Comparison of ENCODE assay signal across 9 cellular contexts in the genomic region with DNA sequence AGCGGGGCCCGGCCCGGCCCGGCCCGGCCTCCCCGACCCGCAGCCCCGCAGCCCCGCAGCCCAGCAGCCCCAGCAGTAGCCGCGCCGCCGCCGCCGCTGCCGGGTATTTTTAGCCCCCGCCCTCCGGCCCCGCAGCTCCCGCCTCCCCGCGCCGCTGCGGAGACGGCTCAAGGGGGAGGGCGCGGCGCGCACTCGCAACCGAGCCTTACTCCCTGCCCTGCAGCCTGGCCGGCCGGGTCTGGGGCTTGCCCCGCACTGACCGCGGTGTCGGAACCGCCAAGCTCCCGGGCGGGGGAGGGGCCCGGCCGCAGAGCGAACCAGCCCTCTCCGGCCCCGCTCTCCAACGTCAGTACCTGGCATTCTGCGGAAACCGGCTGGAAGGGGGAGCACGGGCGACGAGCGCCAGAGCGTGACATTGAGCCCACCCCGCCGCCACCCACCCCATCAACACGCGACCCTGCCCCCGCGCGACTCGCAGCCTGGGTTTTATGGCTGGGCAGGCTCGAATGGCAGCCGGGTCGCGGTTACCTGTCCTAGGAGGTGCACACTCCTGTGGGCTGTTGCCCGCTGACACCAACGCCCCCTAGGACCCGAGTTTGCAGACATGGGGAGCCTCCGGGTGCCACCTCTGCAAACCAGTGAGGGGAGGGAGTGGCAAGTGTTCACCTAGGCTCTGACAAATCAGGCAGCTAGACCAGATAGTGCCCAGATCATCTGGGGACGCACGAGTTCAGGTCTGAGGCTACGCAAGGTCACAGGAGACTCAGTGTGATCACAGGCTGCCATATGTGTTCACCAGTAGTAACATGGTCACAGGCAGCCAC. TPM values are rescaled to one million over a fixed set of nuclear protein-coding genes. Genes with fewer than 3 reads are reported as not detected.
DNase-seq lines count a peak whose midpoint lies in the region; ATAC-seq, FAIRE-seq and TF ChIP-seq lines count a peak whose summit lies in the region.
"Had no signal": no experiment of that assay in that cellular context is flagged by ENCODE, and none has a peak within 500 bp of the region (broad histone marks: within the 10 kb centered on the region; RNA-seq: fewer than 3 reads in every experiment).

A gene with protein sequence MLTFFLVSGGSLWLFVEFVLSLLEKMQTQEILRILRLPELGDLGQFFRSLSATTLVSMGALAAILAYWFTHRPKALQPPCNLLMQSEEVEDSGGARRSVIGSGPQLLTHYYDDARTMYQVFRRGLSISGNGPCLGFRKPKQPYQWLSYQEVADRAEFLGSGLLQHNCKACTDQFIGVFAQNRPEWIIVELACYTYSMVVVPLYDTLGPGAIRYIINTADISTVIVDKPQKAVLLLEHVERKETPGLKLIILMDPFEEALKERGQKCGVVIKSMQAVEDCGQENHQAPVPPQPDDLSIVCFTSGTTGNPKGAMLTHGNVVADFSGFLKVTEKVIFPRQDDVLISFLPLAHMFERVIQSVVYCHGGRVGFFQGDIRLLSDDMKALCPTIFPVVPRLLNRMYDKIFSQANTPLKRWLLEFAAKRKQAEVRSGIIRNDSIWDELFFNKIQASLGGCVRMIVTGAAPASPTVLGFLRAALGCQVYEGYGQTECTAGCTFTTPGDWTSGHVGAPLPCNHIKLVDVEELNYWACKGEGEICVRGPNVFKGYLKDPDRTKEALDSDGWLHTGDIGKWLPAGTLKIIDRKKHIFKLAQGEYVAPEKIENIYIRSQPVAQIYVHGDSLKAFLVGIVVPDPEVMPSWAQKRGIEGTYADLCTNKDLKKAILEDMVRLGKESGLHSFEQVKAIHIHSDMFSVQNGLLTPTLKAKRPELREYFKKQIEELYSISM (minus strand): TSS at position 98 of the 824 bp plus-strand sequence. CDS start 105 bp downstream, outside the sequence.

- CTCF ChIA-PET in naive thymus-derived CD4-positive, alpha-beta T cell (lab: Charles Lee) = interaction anchor here (7.2 kb wide), 1 partner anchor 422 kb away, joined by 220 read pairs; no protein-coding TSS in a partner anchor

- peaks cover 35% of the 10 kb centered on the region for H3K4me1 Mint-ChIP-seq in activated T-cell treated with anti-CD3 and anti-CD28 coated beads, Interleukin-2, amount 50 U/mL, for 4 hours (ENCODE audit: low read depth)
- H3K4me1 Mint-ChIP-seq in naive thymus-derived CD4-positive, alpha-beta T cell = peaks cover 17 to 42% (median 22%) of the 10 kb centered on the region in 7 donors

- ATAC-seq in activated T-cell treated with anti-CD3 and anti-CD28 coated beads, Interleukin-2, amount 50 U/mL, for 4 hours = peak; percentile 72 to 74
- ATAC-seq in naive thymus-derived CD4-positive, alpha-beta T cell = peak; percentile 73
- no peak for ATAC-seq in HG03108 (IDR thresholded peaks at IDR 0.05; ENCODE audit: unreplicated experiment)

- DNase-seq in activated T-cell treated with anti-CD3 and anti-CD28 coated beads, Interleukin-2, amount 50 U/mL, for 4 hours = peak; percentile 24
- no peak for DNase-seq in esophagus muscularis mucosa (ENCODE audit: extremely low spot score)
- peak in 8 of 9 donors; percentile 31 to 64 (median 34) for DNase-seq in naive thymus-derived CD4-positive, alpha-beta T cell
- DNase-seq in urothelium cell line (ENCODE audit: low spot score) = peak; percentile 38
- DNase-seq in NCI-H1048 (lab: John Stamatoyannopoulos, UW) = no peak

- POLR2A ChIA-PET in naive thymus-derived CD4-positive, alpha-beta T cell (lab: Charles Lee) = interaction anchor here (1.3 kb wide), 2 partner anchors 9 to 423 kb away, joined by 3 to 4 read pairs; no protein-coding TSS in a partner anchor

- no peaks in the 10 kb centered on the region for H3K9me3 Mint-ChIP-seq in activated T-cell treated with anti-CD3 and anti-CD28 coated beads, Interleukin-2, amount 50 U/mL, for 4 hours
- H3K9me3 Mint-ChIP-seq in naive thymus-derived CD4-positive, alpha-beta T cell = peaks cover 0 to 2% (median 0%) of the 10 kb centered on the region in 11 donors

- peak within 1 kb of the TSS; percentile 50 for H2AFZ ChIP-seq in ACC112 (ENCODE audit: low read length, unreplicated experiment)

- intact Hi-C loops in esophagus muscularis mucosa (cut with DNase I) = no loop called here
- intact Hi-C loops in naive thymus-derived CD4-positive, alpha-beta T cell (cut with micrococcal nuclease) = no loop called here

- 67% methylated on average over 3 of the region's 72 CpGs for WGBS in esophagus muscularis mucosa

- H3K36me3 ChIP-seq in ACC112 (ENCODE audit: insufficient read depth, low read length) (no peaks in the 10 kb centered on the region), HUES48 (ENCODE audit: control insufficient read depth, insufficient read depth, low read length) (no peaks in the 10 kb centered on the region), esophagus muscularis mucosa (no peaks in the 10 kb centered on the region)
- no peaks in the 10 kb centered on the region for H3K36me3 ChIP-seq in naive thymus-derived CD4-positive, alpha-beta T cell (ENCODE audit: control insufficient read depth in 2 of 3, insufficient read depth in 3 of 3, low read length in 3 of 3)

- H3K36me3 Mint-ChIP-seq in activated T-cell treated with anti-CD3 and anti-CD28 coated beads, Interleukin-2, amount 50 U/mL, for 4 hours (ENCODE audit: insufficient read depth) = no peaks in the 10 kb centered on the region
- H3K36me3 Mint-ChIP-seq in naive thymus-derived CD4-positive, alpha-beta T cell = peaks cover 0 to 3% (median 0%) of the 10 kb centered on the region in 5 donors

- FAIRE-seq in urothelium cell line (lab: Jason Lieb, UNC) = no peak
- FAIRE-seq: GM18507 had no signal

- no peaks in the 10 kb centered on the region for H3K79me2 ChIP-seq in ACC112 (ENCODE audit: control insufficient read depth, insufficient read depth, low read length, unreplicated experiment)

- TF ChIP-seq POLR2A in esophagus muscularis mucosa (IDR thresholded peaks at IDR 0.05; ENCODE audit: low read depth) = no peak

- H3K27ac Mint-ChIP-seq in naive thymus-derived CD4-positive, alpha-beta T cell = peak within 1 kb of the TSS in 6 of 9 donors; percentile 4 to 51 (median 20)

- H3K4me3 ChIP-seq in ACC112 (ENCODE audit: low read depth, low read length) (peak within 1 kb of the TSS; percentile 69), HUES48 (ENCODE audit: low read depth, low read length) (peak within 1 kb of the TSS; percentile 71), esophagus muscularis mucosa (peak within 1 kb of the TSS; percentile 65 to 72 (median 68))
- H3K4me3 ChIP-seq in naive thymus-derived CD4-positive, alpha-beta T cell (ENCODE audit: low read length) = peak within 1 kb of the TSS; percentile 49

- no peak within 1 kb of the TSS for H3K27ac ChIP-seq in ACC112 (ENCODE audit: low read depth, low read length)
- no peak within 1 kb of the TSS for H3K27ac ChIP-seq in HUES48 (ENCODE audit: low read depth, low read length)
- H3K27ac ChIP-seq in esophagus muscularis mucosa (replicated peaks in 1 of 4) = no peak within 1 kb of the TSS
- H3K27ac ChIP-seq in naive thymus-derived CD4-positive, alpha-beta T cell (ENCODE audit: low read depth, low read length) = no peak within 1 kb of the TSS

- no peaks in the 10 kb centered on the region for H3K9me3 ChIP-seq in HUES48 (ENCODE audit: control insufficient read depth, insufficient read depth, low read length)
- H3K9me3 ChIP-seq in esophagus muscularis mucosa = no peaks in the 10 kb centered on the region
- no peaks in the 10 kb centered on the region for H3K9me3 ChIP-seq in naive thymus-derived CD4-positive, alpha-beta T cell (ENCODE audit: control insufficient read depth in 2 of 3, low read length in 3 of 3)

- TF ChIP-seq EP300 in esophagus muscularis mucosa (IDR thresholded peaks at IDR 0.05) = no peak

- TF ChIP-seq CTCF in esophagus muscularis mucosa (IDR thresholded peaks at IDR 0.05) = no peak

- H3K27me3 Mint-ChIP-seq in activated T-cell treated with anti-CD3 and anti-CD28 coated beads, Interleukin-2, amount 50 U/mL, for 4 hours (ENCODE audit: low read depth) = peaks cover 27% of the 10 kb centered on the region
- peaks cover 6 to 81% (median 20%) of the 10 kb centered on the region in 5 donors for H3K27me3 Mint-ChIP-seq in naive thymus-derived CD4-positive, alpha-beta T cell

- H3K4me3 Mint-ChIP-seq in activated T-cell treated with anti-CD3 and anti-CD28 coated beads, Interleukin-2, amount 50 U/mL, for 4 hours = peak within 1 kb of the TSS; percentile 78
- H3K4me3 Mint-ChIP-seq in naive thymus-derived CD4-positive, alpha-beta T cell = peak within 1 kb of the TSS; percentile 66 to 87 (median 79)

- no peaks in the 10 kb centered on the region for H3K4me1 ChIP-seq in ACC112 (ENCODE audit: control insufficient read depth, insufficient read depth, low read length, unreplicated experiment)
- H3K4me1 ChIP-seq in HUES48 (ENCODE audit: control insufficient read depth, insufficient read depth, low read length) = peaks cover 8% of the 10 kb centered on the region
- peaks cover 13 to 31% (median 23%) of the 10 kb centered on the region in 4 donors for H3K4me1 ChIP-seq in esophagus muscularis mucosa
- peaks cover 0 to 7% of the 10 kb centered on the region in 2 donors for H3K4me1 ChIP-seq in naive thymus-derived CD4-positive, alpha-beta T cell (ENCODE audit: control insufficient read depth in 2 of 2, insufficient read depth in 2 of 2, low read length in 2 of 2)

- no peak within 1 kb of the TSS for H3K9ac ChIP-seq in HUES48 (ENCODE audit: low read depth, low read length)

- H3K27me3 ChIP-seq in ACC112 (ENCODE audit: insufficient read depth, low read length) = peaks cover 80% of the 10 kb centered on the region
- peaks cover 35% of the 10 kb centered on the region for H3K27me3 ChIP-seq in HUES48 (ENCODE audit: control insufficient read depth, insufficient read depth, low read length)
- peaks cover 0 to 25% (median 0%) of the 10 kb centered on the region in 4 donors for H3K27me3 ChIP-seq in esophagus muscularis mucosa
- no peaks in the 10 kb centered on the region for H3K27me3 ChIP-seq in naive thymus-derived CD4-positive, alpha-beta T cell (ENCODE audit: control insufficient read depth in 2 of 2, insufficient read depth in 2 of 2, low read length in 2 of 2)

RNA-seq across cellular contexts. Expression of the gene that starts here (rescaled TPM):
- 10 to 100 TPM; 25.0 to 38.0 (median 27.1) TPM for total RNA-seq in activated T-cell treated with anti-CD3 and anti-CD28 coated beads, Interleukin-2, amount 50 U/mL, for 4 hours
- 1 to 10 TPM; 1.6 to 2.6 (median 1.9) TPM for total RNA-seq in esophagus muscularis mucosa
- total RNA-seq in naive thymus-derived CD4-positive, alpha-beta T cell = 10 to 100 TPM; 21.0 to 42.8 (median 22.6) TPM
- 10 to 100 TPM; 13.6 to 17.3 TPM for polyA plus RNA-seq in naive thymus-derived CD4-positive, alpha-beta T cell

Comparison
In these comparisons a context has a peak if more than half of its experiments do, and no peak if none do; other contexts are left out.
1. RNA of the gene that starts here (total RNA-seq): 25.0 to 38.0 TPM in activated T-cell treated with anti-CD3 and anti-CD28 coated beads, Interleukin-2, amount 50 U/mL, for 4 hours and 21.0 to 42.8 TPM in naive thymus-derived CD4-positive, alpha-beta T cell; 1.6 to 2.6 TPM in esophagus muscularis mucosa; every median in the first group is over 4 times any median in the second.
2. DNase-seq: peak in activated T-cell treated with anti-CD3 and anti-CD28 coated beads, Interleukin-2, amount 50 U/mL, for 4 hours (single experiment), naive thymus-derived CD4-positive, alpha-beta T cell (8 of 9) and urothelium cell line (single experiment); none in esophagus muscularis mucosa (single experiment) and NCI-H1048 (single experiment).
3. Peak in every context shown above with its lines, with median percentiles within 50 percentile points of each other: H3K4me3 ChIP-seq.